In the genomic region with DNA sequence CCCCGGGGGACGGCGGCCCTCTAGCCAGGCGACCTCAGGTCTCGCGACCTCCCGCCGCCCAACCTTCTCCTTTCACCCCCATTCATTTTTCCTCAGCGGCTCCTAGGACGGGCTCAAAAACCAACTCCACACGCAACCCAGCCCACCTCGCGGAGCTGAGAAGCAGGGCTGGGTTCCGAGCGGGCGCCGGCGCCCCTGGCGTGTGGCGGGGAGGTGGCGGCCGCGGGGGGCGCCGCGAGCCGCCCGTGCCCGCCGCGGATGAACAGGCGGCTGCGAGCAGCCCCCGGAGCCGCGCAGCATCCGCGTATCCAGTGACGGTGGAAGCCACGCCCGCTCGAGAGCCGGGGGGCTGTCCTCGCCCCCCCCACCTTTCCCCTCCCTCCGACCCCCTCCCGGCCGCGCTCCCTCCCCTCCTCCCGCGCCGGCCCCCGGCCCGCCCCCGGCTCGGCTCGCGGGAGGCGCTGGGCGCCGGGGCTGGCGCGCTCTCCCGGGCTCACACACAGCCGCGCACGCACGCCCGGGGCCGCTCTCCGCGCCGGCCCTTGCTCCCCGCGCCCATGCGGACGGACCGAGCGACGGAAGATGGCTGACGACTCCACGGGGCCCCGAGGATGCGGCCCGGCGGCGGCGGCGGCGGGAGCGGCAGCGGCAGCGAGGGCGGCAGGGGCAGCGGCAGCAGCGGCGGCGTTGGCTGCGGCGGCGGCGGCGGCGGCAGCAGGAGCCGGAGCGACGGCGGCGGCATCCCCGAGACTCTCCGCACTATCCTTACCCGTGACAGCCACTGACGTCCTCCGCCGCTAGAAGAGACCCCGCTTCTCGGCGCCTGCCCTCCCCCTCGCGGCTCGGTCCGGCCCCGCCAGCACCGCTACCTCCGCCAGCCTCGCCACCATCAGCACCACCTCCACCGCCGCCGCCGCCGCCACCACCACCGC, we compare ENCODE assay signal across 8 cellular contexts. TPM values are rescaled to one million over a fixed set of nuclear protein-coding genes. Genes with fewer than 3 reads are reported as not detected.
DNase-seq lines count a peak whose midpoint lies in the region; ATAC-seq, FAIRE-seq and TF ChIP-seq lines count a peak whose summit lies in the region.

A gene with protein sequence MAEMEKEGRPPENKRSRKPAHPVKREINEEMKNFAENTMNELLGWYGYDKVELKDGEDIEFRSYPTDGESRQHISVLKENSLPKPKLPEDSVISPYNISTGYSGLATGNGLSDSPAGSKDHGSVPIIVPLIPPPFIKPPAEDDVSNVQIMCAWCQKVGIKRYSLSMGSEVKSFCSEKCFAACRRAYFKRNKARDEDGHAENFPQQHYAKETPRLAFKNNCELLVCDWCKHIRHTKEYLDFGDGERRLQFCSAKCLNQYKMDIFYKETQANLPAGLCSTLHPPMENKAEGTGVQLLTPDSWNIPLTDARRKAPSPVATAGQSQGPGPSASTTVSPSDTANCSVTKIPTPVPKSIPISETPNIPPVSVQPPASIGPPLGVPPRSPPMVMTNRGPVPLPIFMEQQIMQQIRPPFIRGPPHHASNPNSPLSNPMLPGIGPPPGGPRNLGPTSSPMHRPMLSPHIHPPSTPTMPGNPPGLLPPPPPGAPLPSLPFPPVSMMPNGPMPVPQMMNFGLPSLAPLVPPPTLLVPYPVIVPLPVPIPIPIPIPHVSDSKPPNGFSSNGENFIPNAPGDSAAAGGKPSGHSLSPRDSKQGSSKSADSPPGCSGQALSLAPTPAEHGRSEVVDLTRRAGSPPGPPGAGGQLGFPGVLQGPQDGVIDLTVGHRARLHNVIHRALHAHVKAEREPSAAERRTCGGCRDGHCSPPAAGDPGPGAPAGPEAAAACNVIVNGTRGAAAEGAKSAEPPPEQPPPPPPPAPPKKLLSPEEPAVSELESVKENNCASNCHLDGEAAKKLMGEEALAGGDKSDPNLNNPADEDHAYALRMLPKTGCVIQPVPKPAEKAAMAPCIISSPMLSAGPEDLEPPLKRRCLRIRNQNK (plus strand): TSS at position 482 of the 932 bp plus-strand sequence. CDS start 500 bp downstream, outside the sequence.

- ATAC-seq in activated CD4-positive, CD25-positive, alpha-beta regulatory T cell treated with anti-CD3 and anti-CD28 coated beads, Interleukin-2, amount 50 U/mL, for 24 hours: peak; percentile 44 to 52
- peak; percentile 63 for ATAC-seq in K562
- no peak for ATAC-seq in HG03175 (IDR thresholded peaks at IDR 0.05; ENCODE audit: unreplicated experiment)

- DNase-seq in activated CD4-positive, CD25-positive, alpha-beta regulatory T cell (lab: John Stamatoyannopoulos, UW): no peak
- peak; percentile 63 for DNase-seq in Jurkat, Clone E6-1 (ENCODE audit: low read depth, low spot score)
- peak; percentile 34 to 58 for DNase-seq in SW 1271 (lab: John Stamatoyannopoulos, UW)
- DNase-seq in K562 (ENCODE audit: extremely low read depth in 1 of 4, low spot score in 3 of 4): peak; percentile 14 to 65 (median 45)
- DNase-seq in retinal pigment epithelial cell (ENCODE audit: low read depth): no peak

- peak within 1 kb of the TSS in 1 of 2 experiments; percentile 61; a peak in 1 of 4 replicates for H3K9ac ChIP-seq in K562 (ENCODE audit: insufficient read depth in 1 of 2, low read depth in 2 of 2, low read length in 2 of 2)
- no peak within 1 kb of the TSS for H3K9ac ChIP-seq in iPS-15b (ENCODE audit: low read depth, low read length)

- H3K9me3 ChIP-seq in K562 (replicated peaks; ENCODE audit: control insufficient read depth, insufficient read depth, low read depth, low read length) (no peaks in the 10 kb centered on the region), iPS-15b (ENCODE audit: control insufficient read depth, insufficient read depth, low read length) (no peaks in the 10 kb centered on the region)

- peak within 1 kb of the TSS; percentile 56; the same call in 1 of the 2 replicates for H2AFZ ChIP-seq in K562 (ENCODE audit: low read depth, low read length)

- peak within 1 kb of the TSS; percentile 21; the same call in 1 of the 2 replicates for H3K4me2 ChIP-seq in K562 (ENCODE audit: insufficient read depth, low read length)

- no peak for TF ChIP-seq POLR2A in K562 (conservative IDR thresholded peaks at IDR 0.05)

- no peak for TF ChIP-seq CTCF in K562 (IDR thresholded peaks at IDR 0.05 in 2 of 3, conservative IDR thresholded peaks at IDR 0.05 in 1 of 3; ENCODE audit: insufficient read depth in 2 of 3, low read depth in 1 of 3, low read length in 3 of 3)
- no peak for TF ChIP-seq CTCF in retinal pigment epithelial cell (conservative IDR thresholded peaks at IDR 0.05; ENCODE audit: low read depth, low read length)

- H3K9me1 ChIP-seq in K562 (ENCODE audit: control insufficient read depth, insufficient read depth, low read length): no peaks in the 10 kb centered on the region

- 1% methylated on average over 23 of the region's 131 CpGs for WGBS in K562 (ENCODE audit: insufficient coverage, low coverage, missing lambda C conversion rate)

- FAIRE-seq in K562 (lab: Jason Lieb, UNC): no peak

- no peak for TF ChIP-seq EP300 in K562 (IDR thresholded peaks at IDR 0.05; ENCODE audit: low read length)

- peak within 1 kb of the TSS; percentile 72 for H3K4me3 ChIP-seq in Jurkat, Clone E6-1 (ENCODE audit: low read length)
- H3K4me3 ChIP-seq in K562 (peak within 1 kb of the TSS; percentile 30), iPS-15b (ENCODE audit: low read depth, low read length) (peak within 1 kb of the TSS; percentile 91), retinal pigment epithelial cell (ENCODE audit: low read length) (peak within 1 kb of the TSS; percentile 64)

- peaks cover 56 to 65% of the 10 kb centered on the region in 2 experiments for H3K27me3 ChIP-seq in K562 (ENCODE audit: control insufficient read depth in 2 of 2, insufficient read depth in 2 of 2, low read length in 2 of 2)
- H3K27me3 ChIP-seq in iPS-15b (ENCODE audit: control insufficient read depth, insufficient read depth, low read length): peaks cover 45% of the 10 kb centered on the region

- intact Hi-C loops in K562 (cut with micrococcal nuclease): no loop called here

- in situ Hi-C loops in K562 (cut with MboI): no loop called here

- BruUV-seq in K562 (replicated peaks; lab: Mats Ljungman, UMichigan): no TSS peak

- CTCF ChIA-PET in K562 (lab: Yijun Ruan, JAX; ENCODE audit: low intra/inter-chr PET ratio): no interaction called here

- H3K36me3 ChIP-seq in K562 (ENCODE audit: control insufficient read depth, insufficient read depth, low read length): no peaks in the 10 kb centered on the region
- no peaks in the 10 kb centered on the region for H3K36me3 ChIP-seq in iPS-15b (ENCODE audit: control insufficient read depth, insufficient read depth, low read length)

- H3K79me2 ChIP-seq in K562 (ENCODE audit: control insufficient read depth, insufficient read depth, low read length): no peaks in the 10 kb centered on the region

- H3K27ac ChIP-seq in K562 (ENCODE audit: extremely low read depth, low read depth, low read length): no peak within 1 kb of the TSS

- no peaks in the 10 kb centered on the region for H4K20me1 ChIP-seq in K562 (replicated peaks; ENCODE audit: control insufficient read depth, insufficient read depth, low read length)

- TF ChIP-seq RAD21 in K562 (CRISPR knock-in tag; conservative IDR thresholded peaks at IDR 0.05 in 1 of 2, IDR thresholded peaks at IDR 0.05 in 1 of 2): no peak

- POLR2A ChIA-PET in K562 (lab: Yijun Ruan, JAX): interaction anchor here (1.0 to 1.1 kb wide), 2 partner anchors 10 to 31 kb away, joined by 3 read pairs; a partner anchor contains a TSS

- H3K4me1 ChIP-seq in K562 (replicated peaks in 1 of 2; ENCODE audit: control insufficient read depth in 2 of 2, insufficient read depth in 2 of 2, low read length in 2 of 2): peaks cover 0 to 31% of the 10 kb centered on the region in 2 experiments; a peak in 3 of 5 replicates
- H3K4me1 ChIP-seq in iPS-15b (ENCODE audit: control insufficient read depth, insufficient read depth, low read length): peaks cover 16% of the 10 kb centered on the region

TF ChIP-seq in K562, 482 proteins besides CTCF, POLR2A, EP300 and RAD21 (continues in another document):
- no peak for TF ChIP-seq NCOA1 (IDR thresholded peaks at IDR 0.05; ENCODE audit: low read depth)
- TF ChIP-seq TFAM (CRISPR knock-in tag; conservative IDR thresholded peaks at IDR 0.05): no peak

RNA-seq across cellular contexts. Expression of the gene that starts here (rescaled TPM):
- 2.7 TPM for polyA plus RNA-seq in Jurkat, Clone E6-1 (2012; ENCODE audit: insufficient read depth, insufficient read length)
- not detected in 2 replicates for total RNA-seq in K562 (2011; cell fraction: chromatin; rRNA removed; ENCODE audit: low replicate concordance)
- total RNA-seq in K562 (2011; cell fraction: nucleolus; rRNA removed): not detected in 2 replicates
- total RNA-seq in K562 (2011; cell fraction: nucleoplasm; rRNA removed): not detected in 2 replicates
- total RNA-seq in K562 (2014; rRNA removed) (not detected in 2 replicates), K562 (2014; rRNA removed; fragmentation: Illumina TruSeq; extraction: Trizol) (not detected in 2 replicates), K562 (2015; rRNA removed; fragmentation: Illumina TruSeq; extraction: Trizol) (not detected in 2 replicates), K562 (2021) (0.16 TPM in 1 of 2 replicates, not detected in the other)
- polyA plus RNA-seq in K562 (2011; rRNA removed) (not detected in 2 replicates), K562 (2014; fragmentation: Illumina TruSeq; extraction: Trizol) (not detected in 2 replicates), K562 (2014; fragmentation: Nextera tagmentation; extraction: Ambion mirVana) (not detected), K562 (2014; rRNA removed) (not detected in 2 replicates)
- polyA plus RNA-seq in K562 (2011; cell fraction: cytosol; rRNA removed): not detected in 2 replicates
- polyA plus RNA-seq in K562 (2011; cell fraction: nucleus; rRNA removed): not detected in 2 replicates
- polyA plus RNA-seq in K562 (2012): not detected in 2 replicates
- polyA minus RNA-seq in K562 (2011; rRNA and poly(A)+ RNA removed): not detected in 2 replicates
- polyA minus RNA-seq in K562 (2011; cell fraction: cytosol; rRNA and poly(A)+ RNA removed): not detected in 2 replicates
- not detected in 2 replicates for polyA minus RNA-seq in K562 (2011; cell fraction: nucleus; rRNA and poly(A)+ RNA removed)

Comparison
In these comparisons a context has a peak if more than half of its experiments do, and no peak if none do; other contexts are left out.
1. Peak in DNase-seq, ATAC-seq, H3K4me3 ChIP-seq and H3K4me2 ChIP-seq in K562; RNA of the gene not detected or under 1 TPM.
2. DNase-seq: peak in Jurkat, Clone E6-1 (single experiment) and SW 1271 (2 of 2); none in activated CD4-positive, CD25-positive, alpha-beta regulatory T cell (0 of 4) and retinal pigment epithelial cell (single experiment).
3. H3K4me3 ChIP-seq: peak in every context shown above with its lines; median percentile 91 in iPS-15b; 72 in Jurkat, Clone E6-1; 64 in retinal pigment epithelial cell; 30 in K562.